Comparison of ENCODE assay signal across 24 cellular contexts in the genomic region with DNA sequence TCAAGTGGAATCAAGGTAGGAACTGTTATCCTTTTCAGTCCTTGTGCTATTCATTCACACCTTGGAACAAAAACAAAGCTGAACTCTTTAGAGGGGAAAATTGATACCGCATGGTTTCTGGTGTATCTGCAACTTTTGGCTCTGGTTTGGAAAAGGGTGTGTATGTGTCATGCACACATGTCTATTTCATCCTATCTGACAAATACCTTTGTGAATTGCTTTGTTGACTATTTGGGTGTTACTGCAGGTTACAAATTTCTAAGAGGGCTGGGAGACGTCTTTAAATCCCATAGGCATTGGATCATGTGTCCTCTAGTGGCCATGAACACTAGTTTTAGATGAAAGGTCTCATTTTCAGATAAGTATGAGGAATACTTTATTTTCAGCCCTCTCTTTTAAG. TPM values are rescaled to one million over a fixed set of nuclear protein-coding genes. Genes with fewer than 3 reads are reported as not detected.
A peak's percentile ranks its signal among the peaks of the same experiment; 100 is the strongest.
DNase-seq lines count a peak whose midpoint lies in the region; ATAC-seq and TF ChIP-seq lines count a peak whose summit lies in the region.
"Had no signal": no experiment of that assay in that cellular context is flagged by ENCODE, and none has a peak within 500 bp of the region (broad histone marks: within the 10 kb centered on the region; RNA-seq: fewer than 3 reads in every experiment).

No MANE protein-coding gene starts in this region.

- no peaks in the 10 kb centered on the region for H3K9me2 ChIP-seq in hepatocyte (replicated peaks; ENCODE audit: insufficient read depth)

- no peak for TF ChIP-seq POLR2A in body of pancreas (IDR thresholded peaks at IDR 0.05)

- H3K27ac ChIP-seq in body of pancreas (peak overlapping the region in 3 of 4 donors; percentile 12 to 36 (median 27)), hepatocyte (peak overlapping the region; percentile 59)
- H3K27ac ChIP-seq: HL-60 had no signal

- H3K27me3 ChIP-seq in body of pancreas (no peaks in the 10 kb centered on the region), hepatocyte (no peaks in the 10 kb centered on the region)
- H3K27me3 ChIP-seq: BE2C had no signal

- H3K79me2 ChIP-seq in hepatocyte = no peaks in the 10 kb centered on the region

- TF ChIP-seq CTCF in body of pancreas (IDR thresholded peaks at IDR 0.05) = no peak
- no peak for TF ChIP-seq CTCF in fibroblast of mammary gland (conservative IDR thresholded peaks at IDR 0.05; ENCODE audit: control insufficient read depth, insufficient read depth, low read depth, low read length)
- peak; percentile 12 for TF ChIP-seq CTCF in hepatocyte (IDR thresholded peaks at IDR 0.05; ENCODE audit: poor library complexity)
- TF ChIP-seq CTCF in GM20000 (IDR thresholded peaks at IDR 0.05; ENCODE audit: extremely low read depth, missing control alignments) = no peak

- WGBS in body of pancreas, 2 donors = 19 to 34% methylated on average over 2 of the region's 2 CpGs
- 67% methylated on average over 2 of the region's 2 CpGs for WGBS in hepatocyte (ENCODE audit: low lambda C conversion rate, missing lambda C conversion rate)

- no peak overlapping the region for H2AFZ ChIP-seq in hepatocyte

- H4K20me1 ChIP-seq in hepatocyte (ENCODE audit: insufficient read depth, poor library complexity, severe bottlenecking) = no peaks in the 10 kb centered on the region

- no peak for DNase-seq in body of pancreas
- DNase-seq in fibroblast of mammary gland (ENCODE audit: low read depth) = peak; percentile 5
- DNase-seq in hepatocyte (ENCODE audit: low spot score) = no peak
- DNase-seq in sciatic nerve (ENCODE audit: low spot score) = no peak
- no peak for DNase-seq in activated CD4-positive, alpha-beta T cell treated with anti-CD3 and anti-CD28 coated beads, Interleukin-2, amount 50 U/mL, for 4 hours
- DNase-seq in GM20000 (ENCODE audit: low spot score) = no peak
- no peak for DNase-seq in stimulated activated CD4-positive, alpha-beta T cell treated with anti-CD3 and anti-CD28 coated beads, Interleukin-2, amount 100 ng/mL, for 48 hours
- DNase-seq in dedifferentiated amniotic fluid mesenchymal stem cell (ENCODE audit: extremely low spot score) = no peak
- DNase-seq: BE2C; Calu3; CD4-positive, alpha-beta memory T cell; DMS53; H9; Kasumi-1; MM.1S; NCI-H1092 treated with DMSO at 0.1 percent for 48 hours; NCI-H1694; NCI-H2107; NCI-H446; NCI-H748 treated with DMSO at 0.1 percent for 48 hours; SHP77 treated with DMSO at 0.1 percent for 48 hours had no signal

- ATAC-seq in body of pancreas = no peak
- peak; percentile 13 for ATAC-seq in sciatic nerve
- ATAC-seq: Panc1, SK-N-SH treated with all-trans-retinoic acid at 6 μM for 48 hours had no signal

- H3K9me3 ChIP-seq in body of pancreas = no peaks in the 10 kb centered on the region
- H3K9me3 ChIP-seq in hepatocyte (ENCODE audit: low read depth) = no peaks in the 10 kb centered on the region
- H3K9me3 ChIP-seq: BE2C had no signal

- H3K36me3 ChIP-seq in body of pancreas (replicated peaks in 1 of 2; ENCODE audit: insufficient read depth in 1 of 2, low read depth in 2 of 2) (no peaks in the 10 kb centered on the region), hepatocyte (replicated peaks; ENCODE audit: insufficient read depth, low read depth) (no peaks in the 10 kb centered on the region)
- H3K36me3 ChIP-seq: BE2C had no signal

- no peak overlapping the region for H3K4me3 ChIP-seq in body of pancreas
- H3K4me3 ChIP-seq in fibroblast of mammary gland (ENCODE audit: control insufficient read depth, low read depth, low read length) = no peak overlapping the region
- H3K4me3 ChIP-seq in hepatocyte = no peak overlapping the region

- H3K4me2 ChIP-seq in hepatocyte = no peak overlapping the region

- intact Hi-C loops in body of pancreas (cut with DNase I) = no loop called here
- intact Hi-C loops in sciatic nerve (cut with DNase I) = no loop called here

- H3K4me1 ChIP-seq in body of pancreas (peaks cover 25% of the 10 kb centered on the region), hepatocyte (ENCODE audit: insufficient read depth) (peaks cover 29% of the 10 kb centered on the region)
- H3K4me1 ChIP-seq: BE2C had no signal

RNA-seq across cellular contexts. Expression of gene IFNG-AS1, which starts 59.9 kb away (rescaled TPM):
- total RNA-seq in body of pancreas (not detected), hepatocyte (not detected in 2 replicates), sciatic nerve (0.27 TPM)
- polyA plus RNA-seq in hepatocyte = not detected in 2 replicates
- total RNA-seq: Calu3, H9 had no signal
